2 cellular contexts compared by ENCODE assay signal in genomic region chr6:14384175-14384949, GRCh38.
TF ChIP-seq lines count a peak whose summit lies in the region.

No MANE protein-coding gene starts in this region.

TF ChIP-seq in GM23338, 12 proteins besides CTCF, POLR2A, EP300 and RAD21 (continued from another document):
- TF ChIP-seq ZNF462 (CRISPR knock-in tag; IDR thresholded peaks at IDR 0.05), result no peak

TF ChIP-seq in WTC11, 78 proteins besides CTCF, POLR2A, EP300 and RAD21 (continued from another document):
- TF ChIP-seq SMAD3 (CRISPR knock-in tag; IDR thresholded peaks at IDR 0.05; ENCODE audit: borderline replicate concordance) (no peak), EMX1 (CRISPR knock-in tag; IDR thresholded peaks at IDR 0.05) (no peak), ATF2 (CRISPR knock-in tag; IDR thresholded peaks at IDR 0.05; ENCODE audit: borderline replicate concordance, low read depth) (no peak), TEAD1 (CRISPR knock-in tag; IDR thresholded peaks at IDR 0.05) (no peak), FOXK1 (CRISPR knock-in tag; IDR thresholded peaks at IDR 0.05) (no peak), ZNF219 (CRISPR knock-in tag; IDR thresholded peaks at IDR 0.05; ENCODE audit: borderline replicate concordance) (no peak), JAZF1 (CRISPR knock-in tag; IDR thresholded peaks at IDR 0.05) (no peak)
- TF ChIP-seq, protein P1, sequence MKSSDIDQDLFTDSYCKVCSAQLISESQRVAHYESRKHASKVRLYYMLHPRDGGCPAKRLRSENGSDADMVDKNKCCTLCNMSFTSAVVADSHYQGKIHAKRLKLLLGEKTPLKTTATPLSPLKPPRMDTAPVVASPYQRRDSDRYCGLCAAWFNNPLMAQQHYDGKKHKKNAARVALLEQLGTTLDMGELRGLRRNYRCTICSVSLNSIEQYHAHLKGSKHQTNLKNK (CRISPR knock-in tag; IDR thresholded peaks at IDR 0.05), result no peak
- TF ChIP-seq, protein P2, sequence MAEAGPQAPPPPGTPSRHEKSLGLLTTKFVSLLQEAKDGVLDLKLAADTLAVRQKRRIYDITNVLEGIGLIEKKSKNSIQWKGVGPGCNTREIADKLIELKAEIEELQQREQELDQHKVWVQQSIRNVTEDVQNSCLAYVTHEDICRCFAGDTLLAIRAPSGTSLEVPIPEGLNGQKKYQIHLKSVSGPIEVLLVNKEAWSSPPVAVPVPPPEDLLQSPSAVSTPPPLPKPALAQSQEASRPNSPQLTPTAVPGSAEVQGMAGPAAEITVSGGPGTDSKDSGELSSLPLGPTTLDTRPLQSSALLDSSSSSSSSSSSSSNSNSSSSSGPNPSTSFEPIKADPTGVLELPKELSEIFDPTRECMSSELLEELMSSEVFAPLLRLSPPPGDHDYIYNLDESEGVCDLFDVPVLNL (CRISPR knock-in tag; IDR thresholded peaks at IDR 0.05; ENCODE audit: borderline replicate concordance, low read depth), result no peak
TF ChIP-seq in WTC11: peak in this region for 0.
